ENCODE assay signal across 17 cellular contexts in the genomic region with DNA sequence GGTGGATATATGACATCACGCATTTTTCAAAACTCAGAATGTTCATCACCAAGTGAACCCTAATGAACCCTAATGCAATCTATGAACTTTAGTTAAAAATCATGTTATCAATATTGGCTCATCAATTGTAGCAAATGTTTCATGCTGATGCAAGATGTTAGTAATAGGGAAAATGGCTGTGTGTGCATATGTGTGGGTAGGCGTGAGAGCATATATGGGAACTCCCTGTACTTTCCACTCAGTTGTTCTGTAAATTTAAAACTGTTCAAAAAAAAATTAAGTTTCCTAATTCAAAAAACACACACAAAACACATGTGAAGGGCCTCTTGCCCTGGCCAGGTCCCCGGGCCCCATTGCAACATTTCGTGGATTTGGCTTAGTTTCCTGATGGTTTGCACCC.
DNase-seq lines count a peak whose midpoint lies in the region; ATAC-seq, FAIRE-seq and TF ChIP-seq lines count a peak whose summit lies in the region.
"Had no signal": no experiment of that assay in that cellular context is flagged by ENCODE, and none has a peak within 500 bp of the region (broad histone marks: within the 10 kb centered on the region; RNA-seq: fewer than 3 reads in every experiment).

No MANE protein-coding gene starts in this region.

- RAD21 ChIA-PET in GM12878 (lab: Charles Lee; ENCODE audit: unreplicated experiment) = interaction anchor here (0.6 to 4.1 kb wide), 18 partner anchors 10 to 1211 kb away, joined by 3 to 20 read pairs (median 4); no protein-coding TSS in a partner anchor

- peak; percentile 34 for DNase-seq in activated CD4-positive, alpha-beta memory T cell treated with anti-CD3 and anti-CD28 coated beads for 36 hours
- DNase-seq in activated CD4-positive, alpha-beta memory T cell treated with anti-CD3 and anti-CD28 coated beads, Interleukin-2, amount 10 ng/mL, durations not matched to agents 7 days and 5 days = no peak
- DNase-seq in GM06990 (ENCODE audit: extremely low read depth, insufficient read length) (peak; percentile 15), GM12878 (ENCODE audit: low read depth, low spot score) (no peak), mesothelial cell of epicardium (ENCODE audit: low spot score in 2 of 2, unreplicated experiment in 2 of 2) (no peak), NCI-H2029 treated with DMSO at 0.1 percent for 48 hours (lab: John Stamatoyannopoulos, UW) (no peak), heart left ventricle (no peak)

- H3K27ac ChIP-seq in GM12878 (ENCODE audit: control insufficient read depth, insufficient read depth) (0 out of 2 replicates have a peak overlapping the region, but pooled peaks have one; percentile 38), heart left ventricle (no peak overlapping the region)
- H3K27ac ChIP-seq: C4-2B, gastrocnemius medialis, skin epidermis, vagina had no signal

- no peak for TF ChIP-seq RAD21 in GM12878 (IDR thresholded peaks at IDR 0.05; ENCODE audit: insufficient read depth, low read depth, low read length)

- CTCF ChIA-PET in activated CD4-positive, alpha-beta memory T cell treated with anti-CD3 and anti-CD28 coated beads for 36 hours (lab: Charles Lee) = interaction anchor here (0.6 to 4.3 kb wide), 41 partner anchors 10 to 1205 kb away, joined by 3 to 40 read pairs (median 4); no protein-coding TSS in a partner anchor
- CTCF ChIA-PET in activated CD4-positive, alpha-beta memory T cell treated with anti-CD3 and anti-CD28 coated beads, Interleukin-2, amount 10 ng/mL, durations not matched to agents 7 days and 5 days (lab: Charles Lee) = interaction anchor here (0.9 to 5.6 kb wide), 27 partner anchors 10 to 1211 kb away, joined by 3 to 71 read pairs (median 4); no protein-coding TSS in a partner anchor
- CTCF ChIA-PET in GM12878 (lab: Yijun Ruan, JAX) = interaction anchor here (0.5 to 8.5 kb wide), 37 partner anchors 10 to 1778 kb away, joined by 3 to 122 read pairs (median 4); no protein-coding TSS in a partner anchor

- TF ChIP-seq EP300 in GM12878 (IDR thresholded peaks at IDR 0.05; ENCODE audit: borderline replicate concordance in 1 of 2, control insufficient read depth in 1 of 2, low read depth in 2 of 2, low read length in 2 of 2) = no peak

- H3K79me2 ChIP-seq in GM12878 (ENCODE audit: control insufficient read depth, insufficient read depth, low read length) = no peaks in the 10 kb centered on the region

- peaks cover 5% of the 10 kb centered on the region for H3K27me3 Mint-ChIP-seq in activated CD4-positive, alpha-beta memory T cell treated with anti-CD3 and anti-CD28 coated beads for 36 hours
- H3K27me3 Mint-ChIP-seq in activated CD4-positive, alpha-beta memory T cell treated with anti-CD3 and anti-CD28 coated beads, Interleukin-2, amount 10 ng/mL, durations not matched to agents 7 days and 5 days = peaks cover 6% of the 10 kb centered on the region
- no peaks in the 10 kb centered on the region for H3K27me3 Mint-ChIP-seq in mesothelial cell of epicardium (ENCODE audit: low read depth)

- no peaks in the 10 kb centered on the region for H3K9me3 Mint-ChIP-seq in activated CD4-positive, alpha-beta memory T cell treated with anti-CD3 and anti-CD28 coated beads for 36 hours
- no peaks in the 10 kb centered on the region for H3K9me3 Mint-ChIP-seq in activated CD4-positive, alpha-beta memory T cell treated with anti-CD3 and anti-CD28 coated beads, Interleukin-2, amount 10 ng/mL, durations not matched to agents 7 days and 5 days
- peaks cover 7% of the 10 kb centered on the region for H3K9me3 Mint-ChIP-seq in mesothelial cell of epicardium
- H3K9me3 Mint-ChIP-seq: activated naive CD8-positive, alpha-beta T cell treated with anti-CD3 and anti-CD28 coated beads, Interleukin-2, amount 10 ng/mL, durations not matched to agents 7 days and 5 days had no signal

- POLR2A ChIA-PET in activated CD4-positive, alpha-beta memory T cell treated with anti-CD3 and anti-CD28 coated beads for 36 hours (lab: Charles Lee) = interaction anchor here (1.0 kb wide), 1 partner anchor 464 kb away, joined by 3 read pairs; no protein-coding TSS in a partner anchor
- POLR2A ChIA-PET in activated CD4-positive, alpha-beta memory T cell treated with anti-CD3 and anti-CD28 coated beads, Interleukin-2, amount 10 ng/mL, durations not matched to agents 7 days and 5 days (lab: Charles Lee) = no interaction called here
- POLR2A ChIA-PET in GM12878 (lab: Charles Lee) = no interaction called here

- H3K4me1 ChIP-seq in GM12878 (ENCODE audit: control insufficient read depth, insufficient read depth, low read length) = peaks cover 19% of the 10 kb centered on the region
- H3K4me1 ChIP-seq in heart left ventricle = peaks cover 0 to 8% (median 0%) of the 10 kb centered on the region in 12 donors
- H3K4me1 ChIP-seq: gastrocnemius medialis, vagina had no signal

- FAIRE-seq in GM12878 (lab: Jason Lieb, UNC) = no peak
- FAIRE-seq: kidney had no signal

- H3K36me3 Mint-ChIP-seq in activated CD4-positive, alpha-beta memory T cell treated with anti-CD3 and anti-CD28 coated beads for 36 hours = no peaks in the 10 kb centered on the region
- H3K36me3 Mint-ChIP-seq in activated CD4-positive, alpha-beta memory T cell treated with anti-CD3 and anti-CD28 coated beads, Interleukin-2, amount 10 ng/mL, durations not matched to agents 7 days and 5 days (ENCODE audit: low read depth) = no peaks in the 10 kb centered on the region
- H3K36me3 Mint-ChIP-seq in mesothelial cell of epicardium = no peaks in the 10 kb centered on the region
- H3K36me3 Mint-ChIP-seq: activated CD8-positive, alpha-beta memory T cell treated with anti-CD3 and anti-CD28 coated beads, Interleukin-2, amount 10 ng/mL, durations not matched to agents 7 days and 5 days; activated naive CD8-positive, alpha-beta T cell treated with anti-CD3 and anti-CD28 coated beads, Interleukin-2, amount 10 ng/mL, durations not matched to agents 7 days and 5 days; brain had no signal

- intact Hi-C loops in activated CD4-positive, alpha-beta memory T cell treated with anti-CD3 and anti-CD28 coated beads for 36 hours (cut with micrococcal nuclease) = loop anchor here (1.0 to 10.0 kb wide), 11 partner anchors 110 to 1210 kb away; a partner anchor contains a TSS
- intact Hi-C loops in GM12878 (cut with micrococcal nuclease; ENCODE audit: unreplicated experiment) = loop anchor here (1.0 to 10.0 kb wide), 8 partner anchors 53 to 948 kb away; a partner anchor contains a TSS
- intact Hi-C loops in heart left ventricle (cut with DNase I) = loop anchor here (1.0 to 10.0 kb wide), 11 partner anchors 80 to 1220 kb away; no protein-coding TSS in a partner anchor

- H3K4me3 ChIP-seq in GM06990 (replicated peaks; ENCODE audit: low read depth, low read length) = no peak overlapping the region
- no peak overlapping the region for H3K4me3 ChIP-seq in GM12878
- no peak overlapping the region for H3K4me3 ChIP-seq in heart left ventricle
- H3K4me3 ChIP-seq: gastrocnemius medialis, skin epidermis, vagina had no signal

- WGBS in GM12878 (ENCODE audit: insufficient coverage, insufficient replicate concordance, low lambda C conversion rate, missing lambda C conversion rate) = 72% methylated on average over 4 of the region's 4 CpGs
- 83 to 92% (median 91%) methylated on average over 4 of the region's 4 CpGs for WGBS in heart left ventricle, 4 donors

- H3K9me3 ChIP-seq in GM12878 (replicated peaks; ENCODE audit: control insufficient read depth, insufficient read depth, low read length) (no peaks in the 10 kb centered on the region), heart left ventricle (peaks cover 0 to 4% (median 0%) of the 10 kb centered on the region in 12 donors)
- H3K9me3 ChIP-seq: gastrocnemius medialis, vagina had no signal

- in situ Hi-C loops in GM12878 (cut with MboI) = loop anchor here (10.0 kb wide), 1 partner anchor 1210 kb away; no protein-coding TSS in a partner anchor

- H2AFZ ChIP-seq in GM12878 (ENCODE audit: control insufficient read depth, low read depth, low read length) = no peak overlapping the region

- peak; percentile 21 for ATAC-seq in HG03439 (IDR thresholded peaks at IDR 0.05; ENCODE audit: unreplicated experiment)
- peak; percentile 57 for ATAC-seq in GM12878
- ATAC-seq in heart left ventricle = no peak

- H4K20me1 ChIP-seq in GM12878 (ENCODE audit: control insufficient read depth, insufficient read depth) = no peaks in the 10 kb centered on the region

- peak overlapping the region; percentile 71 for H3K27ac Mint-ChIP-seq in activated CD4-positive, alpha-beta memory T cell treated with anti-CD3 and anti-CD28 coated beads for 36 hours
- H3K27ac Mint-ChIP-seq in activated CD4-positive, alpha-beta memory T cell treated with anti-CD3 and anti-CD28 coated beads, Interleukin-2, amount 10 ng/mL, durations not matched to agents 7 days and 5 days = no peak overlapping the region
- no peak overlapping the region for H3K27ac Mint-ChIP-seq in mesothelial cell of epicardium
- H3K27ac Mint-ChIP-seq: activated CD8-positive, alpha-beta memory T cell treated with anti-CD3 and anti-CD28 coated beads, Interleukin-2, amount 10 ng/mL, durations not matched to agents 7 days and 5 days; brain; T-helper 17 cell had no signal

- no peaks in the 10 kb centered on the region for H3K27me3 ChIP-seq in GM06990 (replicated peaks; ENCODE audit: control insufficient read depth, insufficient read depth, low read length)
- H3K27me3 ChIP-seq in GM12878 (replicated peaks in 1 of 2; ENCODE audit: control insufficient read depth in 2 of 2, insufficient read depth in 2 of 2, low read length in 1 of 2) = no peaks in the 10 kb centered on the region
- H3K27me3 ChIP-seq in heart left ventricle = peaks cover 0 to 9% (median 0%) of the 10 kb centered on the region in 9 donors
- H3K27me3 ChIP-seq: gastrocnemius medialis, vagina had no signal

- no peaks in the 10 kb centered on the region for H3K36me3 ChIP-seq in GM06990 (ENCODE audit: control insufficient read depth, insufficient read depth, low read length)
- H3K36me3 ChIP-seq in GM12878 (ENCODE audit: control insufficient read depth in 2 of 2, insufficient read depth in 2 of 2, low read length in 1 of 2) = no peaks in the 10 kb centered on the region
- H3K36me3 ChIP-seq in heart left ventricle = no peaks in the 10 kb centered on the region
- H3K36me3 ChIP-seq: gastrocnemius medialis, vagina had no signal

- peaks cover 37% of the 10 kb centered on the region for H3K4me1 Mint-ChIP-seq in activated CD4-positive, alpha-beta memory T cell treated with anti-CD3 and anti-CD28 coated beads for 36 hours (ENCODE audit: low read depth)
- H3K4me1 Mint-ChIP-seq in activated CD4-positive, alpha-beta memory T cell treated with anti-CD3 and anti-CD28 coated beads, Interleukin-2, amount 10 ng/mL, durations not matched to agents 7 days and 5 days = peaks cover 33% of the 10 kb centered on the region
- peaks cover 42% of the 10 kb centered on the region for H3K4me1 Mint-ChIP-seq in mesothelial cell of epicardium

- no peak for TF ChIP-seq CTCF in GM06990 (IDR thresholded peaks at IDR 0.05; ENCODE audit: insufficient read depth, low read length, poor library complexity, severe bottlenecking)
- no peak for TF ChIP-seq CTCF in GM12878 (IDR thresholded peaks at IDR 0.05 in 2 of 3, conservative IDR thresholded peaks at IDR 0.05 in 1 of 3; ENCODE audit: control insufficient read depth in 2 of 3, extremely low read depth in 1 of 3, insufficient read depth in 1 of 3, low read depth in 3 of 3, low read length in 3 of 3)
- TF ChIP-seq CTCF in mesothelial cell of epicardium (IDR thresholded peaks at IDR 0.05; ENCODE audit: unreplicated experiment) = no peak
- no peak for TF ChIP-seq CTCF in heart left ventricle (IDR thresholded peaks at IDR 0.05)

- H3K9ac ChIP-seq in GM12878 (ENCODE audit: control insufficient read depth, insufficient read depth, low read length) = no peak overlapping the region

- no peak overlapping the region for H3K4me2 ChIP-seq in GM12878 (ENCODE audit: control insufficient read depth, insufficient read depth)

- BruUV-seq in GM12878 (replicated peaks; lab: Mats Ljungman, UMichigan) = no TSS peak

- SMC1A ChIA-PET in GM12878 (lab: Charles Lee; ENCODE audit: uncharacterized antibody, unreplicated experiment) = interaction anchor here (0.7 to 3.9 kb wide), 23 partner anchors 9 to 947 kb away, joined by 3 to 36 read pairs (median 3); no protein-coding TSS in a partner anchor

- no peak for TF ChIP-seq POLR2A in GM12878 (IDR thresholded peaks at IDR 0.05; ENCODE audit: low read depth, low read length)
- no peak for TF ChIP-seq POLR2A in heart left ventricle (IDR thresholded peaks at IDR 0.05)

- no peak overlapping the region for H3K4me3 Mint-ChIP-seq in activated CD4-positive, alpha-beta memory T cell treated with anti-CD3 and anti-CD28 coated beads for 36 hours
- H3K4me3 Mint-ChIP-seq in activated CD4-positive, alpha-beta memory T cell treated with anti-CD3 and anti-CD28 coated beads, Interleukin-2, amount 10 ng/mL, durations not matched to agents 7 days and 5 days = no peak overlapping the region
- H3K4me3 Mint-ChIP-seq in mesothelial cell of epicardium = no peak overlapping the region
- H3K4me3 Mint-ChIP-seq: activated CD8-positive, alpha-beta memory T cell treated with anti-CD3 and anti-CD28 coated beads, Interleukin-2, amount 10 ng/mL, durations not matched to agents 7 days and 5 days; activated naive CD8-positive, alpha-beta T cell treated with anti-CD3 and anti-CD28 coated beads, Interleukin-2, amount 10 ng/mL, durations not matched to agents 7 days and 5 days; brain; T-helper 17 cell had no signal

Comparison
In these comparisons a context has a peak if more than half of its experiments do, and no peak if none do; other contexts are left out.
1. DNase-seq: peak in activated CD4-positive, alpha-beta memory T cell treated with anti-CD3 and anti-CD28 coated beads for 36 hours (single experiment) and GM06990 (single experiment); none in activated CD4-positive, alpha-beta memory T cell treated with anti-CD3 and anti-CD28 coated beads, Interleukin-2, amount 10 ng/mL, durations not matched to agents 7 days and 5 days (single experiment), GM12878 (single experiment), mesothelial cell of epicardium (0 of 2), NCI-H2029 treated with DMSO at 0.1 percent for 48 hours (single experiment) and heart left ventricle (0 of 5).
2. ATAC-seq: peak in HG03439 (single experiment) and GM12878 (single experiment); none in heart left ventricle (0 of 4).